Comparison of ENCODE assay signal across 18 cellular contexts in the genomic region with DNA sequence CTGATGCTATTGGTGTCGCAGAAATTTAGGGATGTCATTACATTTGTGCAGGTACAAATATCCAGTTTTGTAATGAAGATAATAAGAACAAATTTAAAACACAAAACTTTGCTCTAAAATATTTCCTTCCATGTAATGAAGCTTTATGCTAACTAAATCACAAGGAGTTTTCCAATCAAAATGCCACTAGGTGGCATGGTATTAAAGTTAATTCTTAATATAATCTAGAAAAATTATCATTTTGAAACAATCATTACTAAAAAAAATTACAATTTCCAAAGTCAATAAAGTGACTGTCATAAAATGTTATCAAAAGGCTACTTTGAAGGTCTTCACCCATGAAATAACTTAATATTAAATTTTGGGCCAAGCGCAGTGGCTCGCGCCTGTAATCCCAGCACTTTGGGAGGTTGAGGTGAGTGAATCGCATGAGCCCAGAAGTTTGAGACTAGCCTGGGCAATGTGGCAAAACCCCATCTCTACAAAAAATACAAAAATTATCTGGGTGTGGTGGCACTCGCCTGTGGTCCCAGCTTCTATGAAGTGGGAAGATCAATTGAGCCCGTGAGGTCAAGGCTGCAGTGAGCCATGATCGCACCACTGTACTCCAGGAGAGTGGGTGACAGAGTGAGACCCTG.
DNase-seq lines count a peak whose midpoint lies in the region; ATAC-seq, FAIRE-seq and TF ChIP-seq lines count a peak whose summit lies in the region.
"Had no signal": no experiment of that assay in that cellular context is flagged by ENCODE, and none has a peak within 500 bp of the region (broad histone marks: within the 10 kb centered on the region; RNA-seq: fewer than 3 reads in every experiment).

No MANE protein-coding gene starts in this region.

- TF ChIP-seq CTCF in HCT116 (IDR thresholded peaks at IDR 0.05 in 2 of 3, conservative IDR thresholded peaks at IDR 0.05 in 1 of 3; ENCODE audit: borderline replicate concordance in 1 of 3, insufficient read depth in 1 of 3, low read depth in 2 of 3, low read length in 2 of 3) (0 out of 6 replicates have a peak, but pooled peaks of 1 of the 3 experiments have one; percentile 15), adrenal gland (IDR thresholded peaks at IDR 0.05) (peak in 4 of 6 experiments; percentile 9 to 40 (median 35)), A673 (conservative IDR thresholded peaks at IDR 0.05; ENCODE audit: low read depth, low read length) (no peak; the same call in 1 of the 2 replicates)

- no TSS peak for BruUV-seq in HCT116 (replicated peaks; lab: Mats Ljungman, UMichigan)
- no TSS peak for BruUV-seq in A673 (replicated peaks; lab: Mats Ljungman, UMichigan)

- H3K36me3 ChIP-seq in HCT116 (ENCODE audit: control insufficient read depth in 1 of 2, insufficient read depth in 2 of 2, low read length in 2 of 2) = peaks cover 0 to 4% of the 10 kb centered on the region in 2 experiments; a peak in 1 of 4 replicates
- H3K36me3 ChIP-seq in adrenal gland (replicated peaks in 1 of 2) = no peaks in the 10 kb centered on the region
- no peaks in the 10 kb centered on the region for H3K36me3 ChIP-seq in A673 (ENCODE audit: insufficient read depth, low read length, poor library complexity, severe bottlenecking)

- H2AFZ ChIP-seq in HCT116 (ENCODE audit: low read depth, low read length, poor library complexity, severe bottlenecking) = no peak overlapping the region

- H3K4me3 ChIP-seq in HCT116 (replicated peaks in 1 of 2; ENCODE audit: low read depth in 1 of 2, low read length in 2 of 2) = no peak overlapping the region
- no peak overlapping the region for H3K4me3 ChIP-seq in adrenal gland
- no peak overlapping the region for H3K4me3 ChIP-seq in A673 (ENCODE audit: low read depth, low read length, poor library complexity, severe bottlenecking)
- H3K4me3 ChIP-seq: spleen, stomach had no signal

- intact Hi-C loops in HCT116 (cut with micrococcal nuclease) = no loop called here
- intact Hi-C loops in adrenal gland (cut with DNase I) = no loop called here
- intact Hi-C loops in A673 (cut with micrococcal nuclease; ENCODE audit: unreplicated experiment) = no loop called here

- H4K20me1 ChIP-seq in HCT116 (ENCODE audit: insufficient read depth) = no peaks in the 10 kb centered on the region

- no peaks in the 10 kb centered on the region for H3K27me3 ChIP-seq in HCT116 (ENCODE audit: insufficient read depth, low read length)
- no peaks in the 10 kb centered on the region for H3K27me3 ChIP-seq in adrenal gland
- H3K27me3 ChIP-seq in A673 (replicated peaks; ENCODE audit: insufficient read depth, low read depth, low read length, poor library complexity) = no peaks in the 10 kb centered on the region
- H3K27me3 ChIP-seq: spleen, stomach had no signal

- WGBS in adrenal gland, 4 donors = 90 to 97% (median 96%) methylated on average over 8 of the region's 8 CpGs

- TF ChIP-seq RAD21 in HCT116 (IDR thresholded peaks at IDR 0.05; ENCODE audit: low read depth) = peak; percentile 41; the same call in 1 of the 2 replicates

- TF ChIP-seq POLR2A in HCT116 (IDR thresholded peaks at IDR 0.05; ENCODE audit: borderline replicate concordance, extremely low read depth, insufficient read depth, insufficient read length) (no peak), adrenal gland (IDR thresholded peaks at IDR 0.05) (no peak)

- H3K4me1 ChIP-seq in HCT116 (ENCODE audit: control insufficient read depth in 1 of 2, insufficient read depth in 2 of 2, low read length in 2 of 2) = no peaks in the 10 kb centered on the region
- H3K4me1 ChIP-seq in adrenal gland (replicated peaks in 1 of 2) = no peaks in the 10 kb centered on the region
- H3K4me1 ChIP-seq in A673 (ENCODE audit: insufficient read depth, low read length, poor library complexity, severe bottlenecking) = no peaks in the 10 kb centered on the region

- H3K9ac ChIP-seq in HCT116 (ENCODE audit: low read length) = no peak overlapping the region

- H3K9me2 ChIP-seq in HCT116 (ENCODE audit: insufficient read depth) = no peaks in the 10 kb centered on the region

- ATAC-seq in HCT116 = no peak
- ATAC-seq in GM19328 (IDR thresholded peaks at IDR 0.05; ENCODE audit: unreplicated experiment) = no peak
- ATAC-seq: Right ventricle myocardium inferior had no signal

- H3K4me2 ChIP-seq in HCT116 (ENCODE audit: low read length) = no peak overlapping the region

- DNase-seq in HCT116 (ENCODE audit: low read depth, low spot score) = no peak
- DNase-seq in adrenal gland = no peak
- no peak for DNase-seq in SW 1271 (lab: John Stamatoyannopoulos, UW)
- DNase-seq in A673 (ENCODE audit: low spot score) = no peak
- no peak for DNase-seq in DMS 273 (lab: John Stamatoyannopoulos, UW; ENCODE audit: unreplicated experiment)
- DNase-seq: activated naive CD4-positive, alpha-beta T cell treated with anti-CD3 and anti-CD28 coated beads, Interleukin-2, amount 50 U/mL, for 16 hours; activated T-cell treated with anti-CD3 and anti-CD28 coated beads for 4 hours; immature natural killer cell; NCI-H748 treated with DMSO at 0.1 percent for 48 hours; occipital lobe; spleen; stomach had no signal

- peak; percentile 21 for FAIRE-seq in A204.1 (lab: Jason Lieb, UNC)
- FAIRE-seq in islet of Langerhans (lab: Jason Lieb, UNC) = peak; percentile 13
- FAIRE-seq: bronchial epithelial cell, GM18507 had no signal

- CTCF ChIA-PET in HCT116 (lab: Charles Lee) (interaction anchor here (0.6 to 1.6 kb wide), 5 partner anchors 10 to 92 kb away, joined by 3 to 6 read pairs (median 4); no protein-coding TSS in a partner anchor), A673 (lab: Charles Lee) (no interaction called here)

- H3K9me3 ChIP-seq in HCT116 (ENCODE audit: control insufficient read depth in 1 of 2, insufficient read depth in 1 of 2, low read depth in 1 of 2, low read length in 2 of 2) (no peaks in the 10 kb centered on the region), adrenal gland (replicated peaks in 1 of 3) (peaks cover 0 to 6% (median 0%) of the 10 kb centered on the region in 3 donors), A673 (ENCODE audit: low read depth, low read length, poor library complexity, severe bottlenecking) (no peaks in the 10 kb centered on the region)
- H3K9me3 ChIP-seq: spleen, stomach had no signal

- H3K27ac ChIP-seq in HCT116 (ENCODE audit: low read depth, low read length) (no peak overlapping the region), adrenal gland (no peak overlapping the region), A673 (ENCODE audit: low read depth, low read length, poor library complexity, severe bottlenecking) (no peak overlapping the region)
- H3K27ac ChIP-seq: spleen, stomach had no signal

- POLR2A ChIA-PET in HCT116 (lab: Charles Lee) (no interaction called here), A673 (lab: Charles Lee; ENCODE audit: low non-redundant PET) (no interaction called here)

- RAD21 ChIA-PET in HCT116 (lab: Charles Lee; ENCODE audit: low non-redundant PET in 1 of 2, low total read pairs in 2 of 2, uncharacterized antibody in 2 of 2, unreplicated experiment in 2 of 2) = no interaction called here

- no peaks in the 10 kb centered on the region for H3K79me2 ChIP-seq in HCT116 (ENCODE audit: insufficient read depth, low read length)

TF ChIP-seq in HCT116, 20 proteins besides CTCF, POLR2A, EP300 and RAD21:
- TF ChIP-seq ELF1 (IDR thresholded peaks at IDR 0.05; ENCODE audit: borderline replicate concordance, low read depth) (no peak), EZH2phosphoT487 (IDR thresholded peaks at IDR 0.05; ENCODE audit: borderline replicate concordance) (no peak), JUND (IDR thresholded peaks at IDR 0.05) (no peak)
